Comparison of ENCODE assay signal across 8 cellular contexts in genomic region chr18:21110667-21111350, GRCh38. TPM values are rescaled to one million over a fixed set of nuclear protein-coding genes. Genes with fewer than 3 reads are reported as not detected.
DNase-seq lines count a peak whose midpoint lies in the region; ATAC-seq and TF ChIP-seq lines count a peak whose summit lies in the region.

No MANE protein-coding gene starts in this region.

- TF ChIP-seq CTCF in AG10803 (conservative IDR thresholded peaks at IDR 0.05; ENCODE audit: low read length) (no peak), osteoblast (IDR thresholded peaks at IDR 0.05; ENCODE audit: extremely low read depth, low read depth, low read length) (no peak)

- WGBS in thymus: under 1% methylated on average over 47 of the region's 47 CpGs

- peak overlapping the region; percentile 90 for H3K27ac ChIP-seq in osteoblast (ENCODE audit: low read depth, low read length)
- H3K27ac ChIP-seq in thymus (ENCODE audit: low read depth): peak overlapping the region; percentile 98

- peak overlapping the region; percentile 87 for H3K4me3 ChIP-seq in AG10803 (ENCODE audit: low read length)
- H3K4me3 ChIP-seq in osteoblast (ENCODE audit: insufficient read depth, low read length): peak overlapping the region; percentile 97
- H3K4me3 ChIP-seq in thymus (ENCODE audit: low read length): peak overlapping the region; percentile 90

- ATAC-seq in GM19025 (IDR thresholded peaks at IDR 0.05; ENCODE audit: low read depth, unreplicated experiment) (peak; percentile 21), HG03280 (IDR thresholded peaks at IDR 0.05; ENCODE audit: unreplicated experiment) (peak; percentile 30)

- peak overlapping the region; percentile 86 for H2AFZ ChIP-seq in osteoblast (ENCODE audit: low read length)

- H3K27me3 ChIP-seq in osteoblast (ENCODE audit: insufficient read depth, low read length): no peaks in the 10 kb centered on the region
- no peaks in the 10 kb centered on the region for H3K27me3 ChIP-seq in thymus (ENCODE audit: control insufficient read depth, insufficient read depth)

- no peaks in the 10 kb centered on the region for H3K36me3 ChIP-seq in osteoblast (ENCODE audit: insufficient read depth, low read length)
- H3K36me3 ChIP-seq in thymus (ENCODE audit: control insufficient read depth, insufficient read depth): no peaks in the 10 kb centered on the region

- H3K4me2 ChIP-seq in osteoblast (ENCODE audit: insufficient read depth, low read length): peak overlapping the region; percentile 88

- H3K9me3 ChIP-seq in osteoblast (ENCODE audit: low read depth, low read length) (no peaks in the 10 kb centered on the region), thymus (ENCODE audit: control insufficient read depth) (no peaks in the 10 kb centered on the region)

- DNase-seq in AG10803 (ENCODE audit: low read depth) (peak; percentile 33), RPMI8226 (peak; percentile 71), activated gamma-delta T cell treated with Interleukin-2 at 50 U/mL for 16 hours (peak; percentile 69), globus pallidus (ENCODE audit: low spot score) (peak; percentile 47), osteoblast (ENCODE audit: insufficient read length, low spot score, missing footprints) (no peak)

- peaks cover 57% of the 10 kb centered on the region for H3K79me2 ChIP-seq in osteoblast (ENCODE audit: insufficient read depth, low read length)

- peaks cover 43% of the 10 kb centered on the region for H4K20me1 ChIP-seq in osteoblast (ENCODE audit: insufficient read depth, low read length)

- H3K4me1 ChIP-seq in osteoblast (ENCODE audit: insufficient read depth, low read length) (peaks cover 25% of the 10 kb centered on the region), thymus (ENCODE audit: control insufficient read depth, insufficient read depth, low read length) (peaks cover 11% of the 10 kb centered on the region)

RNA-seq across cellular contexts. Expression of gene ROCK1, which starts 0.8 kb away (rescaled TPM):
- 42.7 and 56.0 TPM in 2 replicates for total RNA-seq in osteoblast
- polyA plus RNA-seq in thymus: 25.6 TPM
